Comparison of ENCODE assay signal across 2 cellular contexts in the genomic region with DNA sequence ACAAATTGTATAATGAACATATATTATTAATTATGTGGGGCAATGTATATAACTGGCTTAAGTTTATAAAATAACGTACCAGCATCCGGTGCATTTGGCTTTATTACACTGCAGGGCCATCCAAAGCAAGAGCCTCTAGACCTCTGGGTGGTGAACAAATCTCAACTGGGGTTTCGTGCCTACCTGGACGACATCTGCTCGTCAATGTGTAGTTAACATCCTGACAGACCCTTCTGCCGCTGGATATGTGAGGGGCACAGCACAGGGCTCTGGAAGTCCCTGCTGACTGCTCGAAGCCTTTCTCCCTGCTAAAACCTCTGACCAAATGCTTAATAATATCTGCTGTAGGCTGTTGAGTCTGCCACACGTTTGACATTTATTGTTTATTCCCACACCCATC.
A peak's percentile ranks its signal among the peaks of the same experiment; 100 is the strongest.
TF ChIP-seq lines count a peak whose summit lies in the region.

No MANE protein-coding gene starts in this region.

TF ChIP-seq in HEK293, 187 proteins besides CTCF, POLR2A, EP300 and RAD21:
- TF ChIP-seq ZNF654 (tag by site-specific recombination; IDR thresholded peaks at IDR 0.05; ENCODE audit: low read depth) (peak; percentile 16; the same call in 1 of the 2 replicates), TRIM28 (IDR thresholded peaks at IDR 0.05; ENCODE audit: borderline replicate concordance, low read length) (no peak)

TF ChIP-seq in K562, 482 proteins besides CTCF, POLR2A, EP300 and RAD21:
- TF ChIP-seq SMC3 (conservative IDR thresholded peaks at IDR 0.05; ENCODE audit: insufficient read depth, low read depth, low read length), result 0 out of 2 replicates have a peak, but pooled peaks have one; percentile 11
- TF ChIP-seq, protein P1, sequence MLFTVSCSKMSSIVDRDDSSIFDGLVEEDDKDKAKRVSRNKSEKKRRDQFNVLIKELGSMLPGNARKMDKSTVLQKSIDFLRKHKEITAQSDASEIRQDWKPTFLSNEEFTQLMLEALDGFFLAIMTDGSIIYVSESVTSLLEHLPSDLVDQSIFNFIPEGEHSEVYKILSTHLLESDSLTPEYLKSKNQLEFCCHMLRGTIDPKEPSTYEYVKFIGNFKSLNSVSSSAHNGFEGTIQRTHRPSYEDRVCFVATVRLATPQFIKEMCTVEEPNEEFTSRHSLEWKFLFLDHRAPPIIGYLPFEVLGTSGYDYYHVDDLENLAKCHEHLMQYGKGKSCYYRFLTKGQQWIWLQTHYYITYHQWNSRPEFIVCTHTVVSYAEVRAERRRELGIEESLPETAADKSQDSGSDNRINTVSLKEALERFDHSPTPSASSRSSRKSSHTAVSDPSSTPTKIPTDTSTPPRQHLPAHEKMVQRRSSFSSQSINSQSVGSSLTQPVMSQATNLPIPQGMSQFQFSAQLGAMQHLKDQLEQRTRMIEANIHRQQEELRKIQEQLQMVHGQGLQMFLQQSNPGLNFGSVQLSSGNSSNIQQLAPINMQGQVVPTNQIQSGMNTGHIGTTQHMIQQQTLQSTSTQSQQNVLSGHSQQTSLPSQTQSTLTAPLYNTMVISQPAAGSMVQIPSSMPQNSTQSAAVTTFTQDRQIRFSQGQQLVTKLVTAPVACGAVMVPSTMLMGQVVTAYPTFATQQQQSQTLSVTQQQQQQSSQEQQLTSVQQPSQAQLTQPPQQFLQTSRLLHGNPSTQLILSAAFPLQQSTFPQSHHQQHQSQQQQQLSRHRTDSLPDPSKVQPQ (CRISPR knock-in tag; IDR thresholded peaks at IDR 0.05; ENCODE audit: borderline replicate concordance), result no peak
